11 cellular contexts compared by ENCODE assay signal in the genomic region with DNA sequence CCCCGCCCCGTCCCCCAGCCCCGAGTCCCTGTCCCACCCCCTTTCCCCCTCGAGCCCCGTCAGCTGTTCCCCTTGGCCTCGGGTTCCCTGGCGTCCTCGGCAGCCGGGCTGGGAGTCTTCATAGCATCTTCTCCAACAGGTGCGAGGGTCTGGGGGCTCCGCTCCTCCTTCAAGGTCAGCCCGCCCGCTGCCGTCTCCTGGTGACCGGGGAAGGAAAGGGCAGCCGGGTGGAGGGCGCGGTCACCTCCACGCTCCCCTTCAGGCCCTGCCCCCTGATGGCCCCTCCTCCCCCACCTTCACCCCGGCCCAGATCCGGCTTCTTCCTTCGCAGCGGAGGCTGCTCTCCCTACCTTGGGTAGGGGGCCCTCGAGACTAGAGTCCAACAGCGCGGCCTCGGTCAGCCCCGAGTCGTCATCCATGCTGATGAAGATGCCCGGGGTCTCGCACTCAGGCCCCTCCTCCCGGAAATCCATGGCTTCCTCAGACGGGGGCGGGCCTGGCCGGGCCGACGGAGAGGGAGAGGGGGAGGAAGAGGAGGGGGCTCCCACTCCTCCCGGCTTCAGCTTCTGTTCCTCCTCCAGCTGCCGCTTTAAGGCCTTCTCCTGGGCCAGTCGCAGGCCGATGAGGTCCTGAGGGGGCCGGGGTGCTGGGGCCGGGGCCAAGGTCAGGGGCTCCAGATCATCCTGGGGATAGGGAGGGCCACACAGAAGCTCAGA. TPM values are rescaled to one million over a fixed set of nuclear protein-coding genes. Genes with fewer than 3 reads are reported as not detected.
A peak's percentile ranks its signal among the peaks of the same experiment; 100 is the strongest.
DNase-seq lines count a peak whose midpoint lies in the region; FAIRE-seq and TF ChIP-seq lines count a peak whose summit lies in the region.
"Had no signal": no experiment of that assay in that cellular context is flagged by ENCODE, and none has a peak within 500 bp of the region (broad histone marks: within the 10 kb centered on the region; RNA-seq: fewer than 3 reads in every experiment).

No MANE protein-coding gene starts in this region.

- H4K20me1 ChIP-seq in OCI-LY7 (ENCODE audit: insufficient read depth, low read length) = no peaks in the 10 kb centered on the region

- no peak overlapping the region for H4K8ac ChIP-seq in mesendoderm (ENCODE audit: low read depth, low read length)

- WGBS in mesendoderm (ENCODE audit: extremely low coverage, insufficient coverage, low lambda C conversion rate) = no CpG with 5 or more reads among the region's 43 CpGs
- 35 to 48% methylated on average over 36 to 41 of the region's 43 CpGs for WGBS in testis, 2 donors

- H2BK5ac ChIP-seq in mesendoderm (ENCODE audit: low read length) = no peak overlapping the region

- peak overlapping the region; percentile 97 for H3K9ac ChIP-seq in mesendoderm (ENCODE audit: low read length)

- H2AK5ac ChIP-seq in mesendoderm (ENCODE audit: low read length) = no peak overlapping the region

- peak overlapping the region; percentile 60 for H3K18ac ChIP-seq in mesendoderm (ENCODE audit: low read length)

- H3K79me1 ChIP-seq in mesendoderm (ENCODE audit: low read length) = no peaks in the 10 kb centered on the region

- H3K56ac ChIP-seq in mesendoderm (ENCODE audit: low read length) = peak overlapping the region; percentile 96

- no peak for TF ChIP-seq CTCF in OCI-LY7 (conservative IDR thresholded peaks at IDR 0.05; ENCODE audit: low read length)
- TF ChIP-seq CTCF in dorsolateral prefrontal cortex (IDR thresholded peaks at IDR 0.05 in 54 of 56, conservative IDR thresholded peaks at IDR 0.05 in 2 of 56; ENCODE audit: low read depth in 1 of 56, partially characterized antibody in 56 of 56) = no peak
- no peak for TF ChIP-seq CTCF in testis (IDR thresholded peaks at IDR 0.05)

- H3K36me3 ChIP-seq in OCI-LY7 (ENCODE audit: insufficient read depth, low read length) = peaks cover 35% of the 10 kb centered on the region
- no peaks in the 10 kb centered on the region for H3K36me3 ChIP-seq in mesendoderm (ENCODE audit: control insufficient read depth, insufficient read depth, low read length)
- no peaks in the 10 kb centered on the region for H3K36me3 ChIP-seq in testis (ENCODE audit: low read depth, missing control alignments)

- H3K9me2 ChIP-seq in OCI-LY7 (ENCODE audit: insufficient read depth, low read length) = no peaks in the 10 kb centered on the region

- CTCF ChIA-PET in OCI-LY7 (lab: Charles Lee; ENCODE audit: unreplicated experiment) = no interaction called here

- no peak overlapping the region for H3K23ac ChIP-seq in mesendoderm (ENCODE audit: low read length)

- POLR2A ChIA-PET in OCI-LY7 (lab: Charles Lee) = no interaction called here

- no peak overlapping the region for H3K4me3 ChIP-seq in OCI-LY7 (ENCODE audit: low read depth, low read length, poor library complexity, severe bottlenecking)
- peak overlapping the region in 55 of 59 donors; percentile 11 to 61 (median 42) for H3K4me3 ChIP-seq in dorsolateral prefrontal cortex
- H3K4me3 ChIP-seq in mesendoderm (ENCODE audit: low read length) = peak overlapping the region; percentile 61
- H3K4me3 ChIP-seq in testis = peak overlapping the region; percentile 31 to 47

- H3K9me3 ChIP-seq in OCI-LY7 (ENCODE audit: low read length) = no peaks in the 10 kb centered on the region
- no peaks in the 10 kb centered on the region for H3K9me3 ChIP-seq in testis

- DNase-seq in OCI-LY7 (ENCODE audit: low spot score) (no peak), dorsolateral prefrontal cortex (no peak), mesendoderm (peak; percentile 95), testis (peak; percentile 40), RCC 7860 (ENCODE audit: low spot score) (no peak), GM03348 (ENCODE audit: low spot score) (no peak), HTR-8/SVneo (ENCODE audit: insufficient read length, low spot score) (no peak)
- DNase-seq: IMR-90, NCI-H2227 treated with DMSO at 0.1 percent for 48 hours had no signal

- no peaks in the 10 kb centered on the region for H3K27me3 ChIP-seq in dorsolateral prefrontal cortex
- H3K27me3 ChIP-seq in mesendoderm (ENCODE audit: insufficient read depth, low read length, poor library complexity) = no peaks in the 10 kb centered on the region
- H3K27me3 ChIP-seq in testis = no peaks in the 10 kb centered on the region

- TF ChIP-seq POLR2A in testis (IDR thresholded peaks at IDR 0.05) = no peak

- no peak overlapping the region for H2BK15ac ChIP-seq in mesendoderm (replicated peaks; ENCODE audit: low read depth)

- FAIRE-seq in RCC 7860 (lab: Jason Lieb, UNC) = no peak
- no peak for FAIRE-seq in HTR-8/SVneo (lab: Jason Lieb, UNC)
- FAIRE-seq: colon had no signal

- H2AFZ ChIP-seq in OCI-LY7 (ENCODE audit: low read length) = no peak overlapping the region

- intact Hi-C loops in OCI-LY7 (cut with micrococcal nuclease; ENCODE audit: unreplicated experiment) = no loop called here
- intact Hi-C loops in dorsolateral prefrontal cortex (cut with DNase I) = loop anchor here in 1 of 2 donors (2.0 to 5.0 kb wide), 2 partner anchors 202 to 261 kb away; no protein-coding TSS in a partner anchor
- intact Hi-C loops in testis (cut with DNase I; ENCODE audit: low total_unique reads) = no loop called here

- BruUV-seq in OCI-LY7 (replicated peaks; lab: Mats Ljungman, UMichigan) = TSS peak; percentile 77

- no peak overlapping the region for H3K4me2 ChIP-seq in OCI-LY7 (ENCODE audit: low read length)
- H3K4me2 ChIP-seq in mesendoderm (ENCODE audit: low read length) = peak overlapping the region; percentile 86

- H3K4ac ChIP-seq in mesendoderm (ENCODE audit: low read depth, low read length) = peak overlapping the region; percentile 82

- H3K4me1 ChIP-seq in OCI-LY7 (ENCODE audit: insufficient read depth, low read length, poor library complexity, severe bottlenecking) = peaks cover 5% of the 10 kb centered on the region
- H3K4me1 ChIP-seq in mesendoderm (ENCODE audit: control insufficient read depth, low read depth, low read length) = peaks cover 4% of the 10 kb centered on the region
- H3K4me1 ChIP-seq in testis = no peaks in the 10 kb centered on the region

- no peak overlapping the region for H4K5ac ChIP-seq in mesendoderm (ENCODE audit: low read length)

- H3K27ac ChIP-seq in OCI-LY7 (ENCODE audit: low read depth, low read length, poor library complexity, severe bottlenecking) (no peak overlapping the region), dorsolateral prefrontal cortex (peak overlapping the region in 6 of 59 donors; percentile 1 to 53 (median 24)), mesendoderm (ENCODE audit: low read depth, low read length) (peak overlapping the region; percentile 85), testis (no peak overlapping the region)

- H3K79me2 ChIP-seq in OCI-LY7 (ENCODE audit: insufficient read depth, low read depth, low read length) = no peaks in the 10 kb centered on the region
- no peaks in the 10 kb centered on the region for H3K79me2 ChIP-seq in mesendoderm (ENCODE audit: control insufficient read depth, insufficient read depth, low read length)

- H2BK120ac ChIP-seq in mesendoderm (ENCODE audit: low read depth, low read length) = peak overlapping the region; percentile 14

RNA-seq across cellular contexts. Expression of a gene that starts 0.6 kb away (rescaled TPM):
- total RNA-seq in OCI-LY7 (2014; rRNA removed; shearing (Covaris generic)) = 0.16 and 0.21 TPM in 2 replicates
- total RNA-seq in OCI-LY7 (2022) (0.63 and 0.72 TPM in 2 replicates), dorsolateral prefrontal cortex (1 to 10 TPM in 4 of 120 experiments, under 1 TPM in 97, not detected in 19; 0.16 to 2.5 (median 0.35) TPM), testis (10 to 100 TPM; 17.0 to 20.9 TPM)
- polyA plus RNA-seq in mesendoderm (2013, experiment 1 of 2) = not detected
- not detected for polyA plus RNA-seq in mesendoderm (2013, experiment 2 of 2)
- polyA plus RNA-seq in testis (ENCODE audit: insufficient read depth, low read depth, low replicate concordance) = 88.3 TPM
- total RNA-seq: kidney epithelial cell had no signal

RNA-seq across cellular contexts. Expression of a gene that starts 23.0 kb away (rescaled TPM):
- 27.1 and 43.2 TPM in 2 replicates for total RNA-seq in OCI-LY7 (2014; rRNA removed; shearing (Covaris generic))
- total RNA-seq in OCI-LY7 (2022) = 44.0 and 57.3 TPM in 2 replicates
- total RNA-seq in dorsolateral prefrontal cortex = 100 to 1,000 TPM in 23 of 120 experiments, 10 to 100 TPM in 97; 58.7 to 138 (median 86.8) TPM
- 20.6 TPM for polyA plus RNA-seq in mesendoderm (2013, experiment 1 of 2)
- polyA plus RNA-seq in mesendoderm (2013, experiment 2 of 2) = 20.9 TPM
- total RNA-seq in testis = 100 to 1,000 TPM; 111 to 124 TPM
- polyA plus RNA-seq in testis (ENCODE audit: insufficient read depth, low read depth, low replicate concordance) = 59.0 TPM

RNA-seq across cellular contexts. Expression of a gene that starts 33.4 kb away (rescaled TPM):
- 12.8 and 14.9 TPM in 2 replicates for total RNA-seq in OCI-LY7 (2014; rRNA removed; shearing (Covaris generic))
- total RNA-seq in OCI-LY7 (2022) (34.7 and 46.9 TPM in 2 replicates), dorsolateral prefrontal cortex (100 to 1,000 TPM in 15 of 120 experiments, 10 to 100 TPM in 105; 43.1 to 137 (median 76.3) TPM), testis (10 to 100 TPM; 66.2 to 68.8 TPM)
- 10.5 TPM for polyA plus RNA-seq in mesendoderm (2013, experiment 1 of 2)
- polyA plus RNA-seq in mesendoderm (2013, experiment 2 of 2) = 9.3 TPM
- polyA plus RNA-seq in testis (ENCODE audit: insufficient read depth, low read depth, low replicate concordance) = 42.6 TPM

RNA-seq across cellular contexts. Expression of a gene that starts 46.6 kb away (rescaled TPM):
- 9.4 and 10.2 TPM in 2 replicates for total RNA-seq in OCI-LY7 (2014; rRNA removed; shearing (Covaris generic))
- 15.2 and 18.6 TPM in 2 replicates for total RNA-seq in OCI-LY7 (2022)
- 10 to 100 TPM in 2 of 120 experiments, 1 to 10 TPM in 118; 1.6 to 14.8 (median 4.3) TPM for total RNA-seq in dorsolateral prefrontal cortex
- 19.5 TPM for polyA plus RNA-seq in mesendoderm (2013, experiment 1 of 2)
- polyA plus RNA-seq in mesendoderm (2013, experiment 2 of 2) = 18.9 TPM
- 10 to 100 TPM; 16.1 to 19.4 TPM for total RNA-seq in testis
- polyA plus RNA-seq in testis (ENCODE audit: insufficient read depth, low read depth, low replicate concordance) = 12.9 TPM

RNA-seq across cellular contexts. Expression of a gene that starts 47.3 kb away (rescaled TPM):
- total RNA-seq in OCI-LY7 (2014; rRNA removed; shearing (Covaris generic)) = 84.4 and 116 TPM in 2 replicates
- total RNA-seq in OCI-LY7 (2022) (118 and 133 TPM in 2 replicates), dorsolateral prefrontal cortex (100 to 1,000 TPM in 17 of 120 experiments, 10 to 100 TPM in 103; 65.0 to 119 (median 87.1) TPM), testis (100 to 1,000 TPM; 123 to 142 TPM)
- polyA plus RNA-seq in mesendoderm (2013, experiment 1 of 2) = 45.8 TPM
- 43.7 TPM for polyA plus RNA-seq in mesendoderm (2013, experiment 2 of 2)
- 195 TPM for polyA plus RNA-seq in testis (ENCODE audit: insufficient read depth, low read depth, low replicate concordance)

Comparison
In these comparisons a context has a peak if more than half of its experiments do, and no peak if none do; other contexts are left out.
1. DNase-seq: peak in mesendoderm (single experiment) and testis (single experiment); none in OCI-LY7 (single experiment), dorsolateral prefrontal cortex (0 of 10), RCC 7860 (single experiment), GM03348 (single experiment) and HTR-8/SVneo (single experiment).
2. RNA of a gene that starts 0.6 kb away (total RNA-seq): 17.0 to 20.9 TPM in testis; 0.16 to 0.72 TPM in OCI-LY7 and 0.16 to 2.5 TPM in dorsolateral prefrontal cortex; every median in the first group is over 4 times any median in the second.